ENCODE assay signal across 9 cellular contexts in genomic region chr11:74453373-74453975, GRCh38. TPM values are rescaled to one million over a fixed set of nuclear protein-coding genes. Genes with fewer than 3 reads are reported as not detected.
DNase-seq lines count a peak whose midpoint lies in the region; ATAC-seq and TF ChIP-seq lines count a peak whose summit lies in the region.
"Had no signal": no experiment of that assay in that cellular context is flagged by ENCODE, and none has a peak within 500 bp of the region (broad histone marks: within the 10 kb centered on the region; RNA-seq: fewer than 3 reads in every experiment).

No MANE protein-coding gene starts in this region.

- H3K4me1 Mint-ChIP-seq in activated CD4-positive, alpha-beta memory T cell treated with anti-CD3 and anti-CD28 coated beads for 36 hours (ENCODE audit: low read depth) = no peaks in the 10 kb centered on the region

- H3K36me3 ChIP-seq in BJ (ENCODE audit: control insufficient read depth, insufficient read depth, low read length) = no peaks in the 10 kb centered on the region
- H3K36me3 ChIP-seq in effector memory CD4-positive, alpha-beta T cell (ENCODE audit: control insufficient read depth, insufficient read depth, low read length) = no peaks in the 10 kb centered on the region

- intact Hi-C loops in activated CD4-positive, alpha-beta memory T cell treated with anti-CD3 and anti-CD28 coated beads for 36 hours (cut with micrococcal nuclease) = loop anchor here (1.0 kb wide), 1 partner anchor 117 kb away; no protein-coding TSS in a partner anchor

- DNase-seq in BJ (ENCODE audit: low read depth) = no peak
- DNase-seq in HFF-Myc (ENCODE audit: extremely low read depth, low read depth) = no peak
- peak; percentile 12 for DNase-seq in NCI-H82 treated with DMSO at 0.1 percent for 48 hours (lab: John Stamatoyannopoulos, UW; ENCODE audit: unreplicated experiment)
- peak; percentile 78 for DNase-seq in activated CD4-positive, alpha-beta memory T cell treated with anti-CD3 and anti-CD28 coated beads for 36 hours
- DNase-seq in effector memory CD4-positive, alpha-beta T cell = peak in 2 of 3 donors; percentile 16 to 36
- DNase-seq in midbrain (lab: John Stamatoyannopoulos, UW) = peak; percentile 26
- peak; percentile 11 to 28 for DNase-seq in stimulated activated CD8-positive, alpha-beta memory T cell treated with anti-CD3 and anti-CD28 coated beads, Interleukin-7, amount 100 ng/mL, for 4 hours (ENCODE audit: low read depth in 2 of 2)

- POLR2A ChIA-PET in BJ (lab: Charles Lee) = interaction anchor here (0.6 to 1.0 kb wide), 2 partner anchors 9 to 40 kb away, joined by 3 read pairs; partner anchors contain the start of gene LIPT2
- POLR2A ChIA-PET in activated CD4-positive, alpha-beta memory T cell treated with anti-CD3 and anti-CD28 coated beads for 36 hours (lab: Charles Lee) = no interaction called here

- H3K27me3 ChIP-seq in BJ (ENCODE audit: control insufficient read depth, insufficient read depth, low read length) = peaks cover 3% of the 10 kb centered on the region; the same call in 1 of the 2 replicates
- no peaks in the 10 kb centered on the region for H3K27me3 ChIP-seq in effector memory CD4-positive, alpha-beta T cell (replicated peaks; ENCODE audit: control insufficient read depth, insufficient read depth, low read length, poor library complexity, severe bottlenecking)

- CTCF ChIA-PET in BJ (lab: Yijun Ruan, JAX) = interaction anchor here (0.6 to 16.8 kb wide), 52 partner anchors 9 to 456 kb away, joined by 3 to 300 read pairs (median 4); partner anchors contain the start of genes KCNE3 and PGM2L1
- CTCF ChIA-PET in activated CD4-positive, alpha-beta memory T cell treated with anti-CD3 and anti-CD28 coated beads for 36 hours (lab: Charles Lee) = interaction anchor here (0.6 to 8.1 kb wide), 31 partner anchors 9 to 286 kb away, joined by 3 to 144 read pairs (median 4); partner anchors contain the start of genes KCNE3, LIPT2 and PGM2L1

- no peaks in the 10 kb centered on the region for H3K36me3 Mint-ChIP-seq in activated CD4-positive, alpha-beta memory T cell treated with anti-CD3 and anti-CD28 coated beads for 36 hours

- TF ChIP-seq CTCF in BJ (IDR thresholded peaks at IDR 0.05; ENCODE audit: insufficient read depth, low read depth, low read length) (peak; percentile 84), HFF-Myc (IDR thresholded peaks at IDR 0.05; ENCODE audit: low read depth, low read length, missing control alignments) (peak; percentile 85)

- no peaks in the 10 kb centered on the region for H3K9me3 Mint-ChIP-seq in activated CD4-positive, alpha-beta memory T cell treated with anti-CD3 and anti-CD28 coated beads for 36 hours
- H3K9me3 Mint-ChIP-seq: stimulated activated naive CD8-positive, alpha-beta T cell treated with anti-CD3 and anti-CD28 coated beads, Interleukin-15, Interleukin-2, amounts not matched to agents 100 ng/mL and 50 ng/mL, for 24 hours had no signal

- H3K4me3 ChIP-seq in BJ (ENCODE audit: low read depth, low read length) (no peak overlapping the region), HFF-Myc (replicated peaks; ENCODE audit: low read depth, low read length) (no peak overlapping the region)
- H3K4me3 ChIP-seq in effector memory CD4-positive, alpha-beta T cell (ENCODE audit: insufficient read depth, low read depth, low read length, poor library complexity, severe bottlenecking) = no peak overlapping the region

- no peak for ATAC-seq in GM21367 (IDR thresholded peaks at IDR 0.05; ENCODE audit: unreplicated experiment)

- no peak overlapping the region for H3K4me3 Mint-ChIP-seq in activated CD4-positive, alpha-beta memory T cell treated with anti-CD3 and anti-CD28 coated beads for 36 hours
- H3K4me3 Mint-ChIP-seq: stimulated activated naive CD8-positive, alpha-beta T cell treated with anti-CD3 and anti-CD28 coated beads, Interleukin-15, Interleukin-2, amounts not matched to agents 100 ng/mL and 50 ng/mL, for 24 hours had no signal

- H3K4me1 ChIP-seq in effector memory CD4-positive, alpha-beta T cell (ENCODE audit: control insufficient read depth, insufficient read depth, low read length, poor library complexity, severe bottlenecking) = no peaks in the 10 kb centered on the region

- H3K9me3 ChIP-seq in effector memory CD4-positive, alpha-beta T cell (ENCODE audit: control insufficient read depth, low read length) = no peaks in the 10 kb centered on the region

- H3K27me3 Mint-ChIP-seq in activated CD4-positive, alpha-beta memory T cell treated with anti-CD3 and anti-CD28 coated beads for 36 hours = peaks cover 8% of the 10 kb centered on the region

- H3K27ac Mint-ChIP-seq in activated CD4-positive, alpha-beta memory T cell treated with anti-CD3 and anti-CD28 coated beads for 36 hours = no peak overlapping the region
- H3K27ac Mint-ChIP-seq: stimulated activated naive CD8-positive, alpha-beta T cell treated with anti-CD3 and anti-CD28 coated beads, Interleukin-15, Interleukin-2, amounts not matched to agents 100 ng/mL and 50 ng/mL, for 24 hours had no signal

- H3K27ac ChIP-seq in effector memory CD4-positive, alpha-beta T cell (ENCODE audit: insufficient read depth, low read length, poor library complexity, severe bottlenecking) = no peak overlapping the region

RNA-seq across cellular contexts. Expression of gene KCNE3, which starts 13.9 kb away (rescaled TPM):
- 0.72 and 0.94 TPM in 2 replicates for polyA plus RNA-seq in BJ (2011; rRNA removed)
- 0.46 and 0.95 TPM in 2 replicates for polyA minus RNA-seq in BJ (2011; rRNA and poly(A)+ RNA removed)
- not detected for total RNA-seq in activated CD4-positive, alpha-beta memory T cell treated with anti-CD3 and anti-CD28 coated beads for 36 hours

RNA-seq across cellular contexts. Expression of gene LIPT2, which starts 40.0 kb away (rescaled TPM):
- 2.5 and 2.6 TPM in 2 replicates for polyA plus RNA-seq in BJ (2011; rRNA removed)
- 2.6 and 3.1 TPM in 2 replicates for polyA minus RNA-seq in BJ (2011; rRNA and poly(A)+ RNA removed)
- 1 to 10 TPM; 3.0 to 3.3 TPM for total RNA-seq in activated CD4-positive, alpha-beta memory T cell treated with anti-CD3 and anti-CD28 coated beads for 36 hours

RNA-seq across cellular contexts. Expression of gene PGM2L1, which starts 55.2 kb away (rescaled TPM):
- polyA plus RNA-seq in BJ (2011; rRNA removed) = 0.97 and 1.6 TPM in 2 replicates
- 1.00 and 1.4 TPM in 2 replicates for polyA minus RNA-seq in BJ (2011; rRNA and poly(A)+ RNA removed)
- 1 to 10 TPM; 7.0 to 7.2 TPM for total RNA-seq in activated CD4-positive, alpha-beta memory T cell treated with anti-CD3 and anti-CD28 coated beads for 36 hours

Comparison
In these comparisons a context has a peak if more than half of its experiments do, and no peak if none do; other contexts are left out.
1. DNase-seq: peak in NCI-H82 treated with DMSO at 0.1 percent for 48 hours (single experiment), activated CD4-positive, alpha-beta memory T cell treated with anti-CD3 and anti-CD28 coated beads for 36 hours (single experiment), effector memory CD4-positive, alpha-beta T cell (2 of 3), midbrain (single experiment) and stimulated activated CD8-positive, alpha-beta memory T cell treated with anti-CD3 and anti-CD28 coated beads, Interleukin-7, amount 100 ng/mL, for 4 hours (2 of 2); none in BJ (single experiment) and HFF-Myc (single experiment).